ENCODE assay signal across 18 cellular contexts in genomic region chr18:22962004-22962403, GRCh38. TPM values are rescaled to one million over a fixed set of nuclear protein-coding genes. Genes with fewer than 3 reads are reported as not detected.
DNase-seq lines count a peak whose midpoint lies in the region; ATAC-seq, FAIRE-seq and TF ChIP-seq lines count a peak whose summit lies in the region.
"Had no signal": no experiment of that assay in that cellular context is flagged by ENCODE, and none has a peak within 500 bp of the region (broad histone marks: within the 10 kb centered on the region; RNA-seq: fewer than 3 reads in every experiment).

No MANE protein-coding gene starts in this region.

- no peak for DNase-seq in D721Med (ENCODE audit: insufficient read length, low spot score)
- DNase-seq in WTC11 (ENCODE audit: low spot score), result no peak
- DNase-seq in nephron progenitor cell, result no peak
- DNase-seq in DMS153 (lab: John Stamatoyannopoulos, UW), result no peak
- DNase-seq: C1 segment of cervical spinal cord; Calu3; CD4-positive, alpha-beta memory T cell; COR-L47; DMS79; EL; GDM1; H9 had no signal

- H3K4me1 ChIP-seq in HEK293 (ENCODE audit: control insufficient read depth, insufficient read depth, low read length), result no peaks in the 10 kb centered on the region

- peak; percentile 82 for FAIRE-seq in D721Med (lab: Jason Lieb, UNC)
- FAIRE-seq: GM12878, GM18507 had no signal

- peak overlapping the region; percentile 72; the same call in 1 of the 2 replicates for H3K27ac Mint-ChIP-seq in WTC11
- H3K27ac Mint-ChIP-seq in nephron progenitor cell, result peak overlapping the region; percentile 29
- H3K27ac Mint-ChIP-seq: CD4-positive, alpha-beta memory T cell; GM23338 had no signal

- peaks cover 9 to 37% of the 10 kb centered on the region in 2 experiments for H3K36me3 ChIP-seq in HEK293 (ENCODE audit: control insufficient read depth in 2 of 2, insufficient read depth in 1 of 2, low read length in 2 of 2)

- H3K9me3 Mint-ChIP-seq in WTC11 (no peaks in the 10 kb centered on the region; the same call in 1 of the 2 replicates), nephron progenitor cell (no peaks in the 10 kb centered on the region)
- H3K9me3 Mint-ChIP-seq: CD4-positive, alpha-beta memory T cell; GM23338; H9 had no signal

- no peaks in the 10 kb centered on the region for H3K9me3 ChIP-seq in HEK293 (ENCODE audit: control insufficient read depth, insufficient read depth, low read depth, low read length)

- H3K36me3 Mint-ChIP-seq in WTC11, result peaks cover 18% of the 10 kb centered on the region
- H3K36me3 Mint-ChIP-seq in nephron progenitor cell (ENCODE audit: low read depth), result peaks cover 41% of the 10 kb centered on the region
- H3K36me3 Mint-ChIP-seq: CD4-positive, alpha-beta memory T cell had no signal

- no peak overlapping the region for H3K4me3 ChIP-seq in HEK293 (ENCODE audit: low read depth, low read length)
- H3K4me3 ChIP-seq: GM12878, GM23338 had no signal

- ATAC-seq in WTC11 (no peak), GM18505 (IDR thresholded peaks at IDR 0.05; ENCODE audit: unreplicated experiment) (no peak)
- ATAC-seq: GM12878, GM23338, HCT116 had no signal

- H3K4me3 Mint-ChIP-seq in WTC11, result no peak overlapping the region
- H3K4me3 Mint-ChIP-seq in nephron progenitor cell, result no peak overlapping the region
- H3K4me3 Mint-ChIP-seq: CD4-positive, alpha-beta memory T cell; GM23338; H9 had no signal

- no peak overlapping the region for H3K27ac ChIP-seq in HEK293 (ENCODE audit: extremely low read depth, low read depth, low read length)

- H3K4me1 Mint-ChIP-seq in WTC11 (peaks cover 7% of the 10 kb centered on the region), nephron progenitor cell (peaks cover 5% of the 10 kb centered on the region)
- H3K4me1 Mint-ChIP-seq: GM23338 had no signal

- CTCF ChIA-PET in HEK293 (lab: Yijun Ruan, JAX), result interaction anchor here (0.9 kb wide), 1 partner anchor 114 kb away, joined by 4 read pairs; no protein-coding TSS in a partner anchor
- CTCF ChIA-PET in WTC11 (lab: Charles Lee), result interaction anchor here (1.7 kb wide), 1 partner anchor 22 kb away, joined by 8 read pairs; no protein-coding TSS in a partner anchor

- H3K27me3 Mint-ChIP-seq in WTC11 (ENCODE audit: low read depth) (no peaks in the 10 kb centered on the region), nephron progenitor cell (ENCODE audit: low read depth, poor library complexity) (peaks cover 4% of the 10 kb centered on the region)
- H3K27me3 Mint-ChIP-seq: CD4-positive, alpha-beta memory T cell had no signal

- POLR2A ChIA-PET in HEK293 (lab: Yijun Ruan, JAX), result no interaction called here
- POLR2A ChIA-PET in WTC11 (lab: Charles Lee), result interaction anchor here (0.6 kb wide), 1 partner anchor 9 kb away, joined by 3 read pairs; no protein-coding TSS in a partner anchor

- TF ChIP-seq CTCF in D721Med (IDR thresholded peaks at IDR 0.05; ENCODE audit: insufficient read depth, missing control alignments), result no peak
- no peak for TF ChIP-seq CTCF in HEK293 (tag by site-specific recombination; IDR thresholded peaks at IDR 0.05)
- no peak for TF ChIP-seq CTCF in WTC11 (IDR thresholded peaks at IDR 0.05)
- no peak for TF ChIP-seq CTCF in nephron progenitor cell (IDR thresholded peaks at IDR 0.05)

- TF ChIP-seq POLR2A in GM18505 (IDR thresholded peaks at IDR 0.05; ENCODE audit: borderline replicate concordance, extremely low read depth, insufficient read depth, insufficient read length), result no peak

TF ChIP-seq in HEK293, 187 proteins besides CTCF, POLR2A, EP300 and RAD21 (continues in another document):
- TF ChIP-seq ZBTB44 (tag by site-specific recombination; IDR thresholded peaks at IDR 0.05), result no peak
- no peak for TF ChIP-seq ZFHX2 (tag by site-specific recombination; conservative IDR thresholded peaks at IDR 0.05)
- no peak for TF ChIP-seq ZNF785 (tag by site-specific recombination; IDR thresholded peaks at IDR 0.05)
- no peak for TF ChIP-seq ZSCAN4 (tag by site-specific recombination; IDR thresholded peaks at IDR 0.05)
- no peak for TF ChIP-seq ZNF335 (tag by site-specific recombination; conservative IDR thresholded peaks at IDR 0.05)
- no peak for TF ChIP-seq ZNF138 (tag by site-specific recombination; IDR thresholded peaks at IDR 0.05; ENCODE audit: borderline replicate concordance)
- TF ChIP-seq PRDM6 (tag by site-specific recombination; IDR thresholded peaks at IDR 0.05), result peak; percentile 47; the same call in 1 of the 2 replicates

TF ChIP-seq in WTC11, 78 proteins besides CTCF, POLR2A, EP300 and RAD21:
- TF ChIP-seq ZNF138 (CRISPR knock-in tag; conservative IDR thresholded peaks at IDR 0.05), result no peak

RNA-seq across cellular contexts. Expression of gene RBBP8, which starts 28.9 kb away (rescaled TPM):
- 31.5 to 38.3 TPM (median 33.3 TPM) in 3 replicates for total RNA-seq in WTC11 (2021)
